ENCODE assay signal across 27 cellular contexts in the genomic region with DNA sequence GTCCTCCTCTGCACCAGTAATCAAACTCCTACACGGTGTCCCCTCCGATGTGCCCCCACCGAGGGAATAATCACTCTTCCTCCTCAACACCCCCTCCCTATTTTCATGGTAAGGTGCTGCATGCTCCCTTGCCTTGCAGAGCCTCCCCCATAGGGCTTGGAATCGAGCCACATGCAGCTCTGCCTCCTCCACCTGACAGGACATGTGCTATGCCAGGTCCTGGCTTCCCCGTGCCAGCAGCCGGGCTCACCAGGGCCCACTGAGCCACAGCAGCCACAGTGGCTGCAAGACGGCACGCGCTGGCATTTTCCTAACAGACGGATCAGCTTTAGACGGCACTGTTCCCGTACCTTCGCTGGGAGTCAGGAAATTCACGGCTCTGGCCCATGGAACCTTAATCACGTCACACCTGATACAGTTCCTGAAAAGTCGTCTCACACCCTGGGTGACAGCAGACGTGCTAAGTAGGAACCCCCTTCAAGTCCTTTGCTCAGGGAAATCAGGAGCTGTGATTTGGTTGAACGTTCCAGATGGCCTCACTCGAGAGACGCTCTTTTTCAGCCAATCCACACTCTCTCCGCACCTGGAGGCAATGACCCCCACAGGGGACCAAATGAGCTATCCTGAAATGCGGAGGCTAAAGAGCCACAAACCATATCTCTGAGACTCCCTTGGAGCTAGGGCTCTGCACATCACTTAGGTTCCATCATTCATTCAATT.
DNase-seq lines count a peak whose midpoint lies in the region; ATAC-seq lines count a peak whose summit lies in the region.
"Had no signal": no experiment of that assay in that cellular context is flagged by ENCODE, and none has a peak within 500 bp of the region (broad histone marks: within the 10 kb centered on the region; RNA-seq: fewer than 3 reads in every experiment).

No MANE protein-coding gene starts in this region.

- intact Hi-C loops in activated naive CD4-positive, alpha-beta T cell treated with anti-CD3 and anti-CD28 coated beads for 36 hours (cut with micrococcal nuclease): no loop called here

- H3K4me2 ChIP-seq in neuronal stem cell (ENCODE audit: insufficient read depth, low read length, poor library complexity, severe bottlenecking): no peak overlapping the region
- H3K4me2 ChIP-seq: PC-9 had no signal

- no peak overlapping the region for H3K4me3 Mint-ChIP-seq in activated naive CD4-positive, alpha-beta T cell treated with anti-CD3 and anti-CD28 coated beads, Interleukin-2, amount 10 ng/mL, durations not matched to agents 7 days and 5 days
- H3K4me3 Mint-ChIP-seq in activated naive CD4-positive, alpha-beta T cell treated with anti-CD3 and anti-CD28 coated beads for 36 hours: no peak overlapping the region
- H3K4me3 Mint-ChIP-seq in stimulated activated naive CD8-positive, alpha-beta T cell treated with anti-CD3 and anti-CD28 coated beads, Interleukin-15, amount 100 ng/mL, for 72 hours: no peak overlapping the region
- H3K4me3 Mint-ChIP-seq: B cell; CD8-positive, alpha-beta T cell had no signal

- H3K4me3 ChIP-seq in HUES6 (ENCODE audit: low read depth, low read length) (no peak overlapping the region), neuronal stem cell (ENCODE audit: low read length in 2 of 2) (no peak overlapping the region)
- H3K4me3 ChIP-seq: MG63, PC-9, SK-N-MC had no signal

- H3K9me3 ChIP-seq in HUES6 (ENCODE audit: control insufficient read depth, insufficient read depth, low read depth, low read length) (peaks cover 7% of the 10 kb centered on the region; the same call in 1 of the 2 replicates), neuronal stem cell (replicated peaks in 1 of 2; ENCODE audit: control insufficient read depth in 2 of 2, insufficient read depth in 1 of 2, low read depth in 1 of 2, low read length in 2 of 2) (peaks cover 0 to 3% of the 10 kb centered on the region in 2 donors)
- H3K9me3 ChIP-seq: Caco-2, MG63 had no signal

- DNase-seq in activated naive CD4-positive, alpha-beta T cell treated with anti-CD3 and anti-CD28 coated beads, Interleukin-2, amount 10 ng/mL, durations not matched to agents 7 days and 5 days: no peak
- DNase-seq in activated naive CD4-positive, alpha-beta T cell treated with anti-CD3 and anti-CD28 coated beads for 36 hours: no peak
- DNase-seq in caudate nucleus (lab: John Stamatoyannopoulos, UW) (peak in 3 of 61 donors; percentile 28 to 41 (median 37)), neuronal stem cell (ENCODE audit: low spot score) (no peak), cortex of kidney (lab: John Stamatoyannopoulos, UW) (no peak)
- no peak for DNase-seq in stimulated activated naive CD8-positive, alpha-beta T cell treated with anti-CD3 and anti-CD28 coated beads, Interleukin-15, amount 100 ng/mL, for 72 hours
- DNase-seq: Caco-2; CD8-positive, alpha-beta T cell; DMS79; EL; GF-D8; IMR-90; KG1; MG63; NCI-H1105 treated with DMSO at 0.1 percent for 48 hours; NCI-H146; NCI-H2029; NCI-H446 treated with DMSO at 0.1 percent for 48 hours; NCI-H526; PC-9; SHP77 had no signal

- H3K27me3 Mint-ChIP-seq in activated naive CD4-positive, alpha-beta T cell treated with anti-CD3 and anti-CD28 coated beads, Interleukin-2, amount 10 ng/mL, durations not matched to agents 7 days and 5 days: peaks cover 4% of the 10 kb centered on the region
- no peaks in the 10 kb centered on the region for H3K27me3 Mint-ChIP-seq in activated naive CD4-positive, alpha-beta T cell treated with anti-CD3 and anti-CD28 coated beads for 36 hours (ENCODE audit: low read depth)
- peaks cover 2% of the 10 kb centered on the region for H3K27me3 Mint-ChIP-seq in stimulated activated naive CD8-positive, alpha-beta T cell treated with anti-CD3 and anti-CD28 coated beads, Interleukin-15, amount 100 ng/mL, for 72 hours
- H3K27me3 Mint-ChIP-seq: B cell had no signal

- no peaks in the 10 kb centered on the region for H3K36me3 Mint-ChIP-seq in activated naive CD4-positive, alpha-beta T cell treated with anti-CD3 and anti-CD28 coated beads, Interleukin-2, amount 10 ng/mL, durations not matched to agents 7 days and 5 days
- no peaks in the 10 kb centered on the region for H3K36me3 Mint-ChIP-seq in activated naive CD4-positive, alpha-beta T cell treated with anti-CD3 and anti-CD28 coated beads for 36 hours (ENCODE audit: low read depth)
- H3K36me3 Mint-ChIP-seq: CD8-positive, alpha-beta T cell had no signal

- no peak overlapping the region for H2BK15ac ChIP-seq in neuronal stem cell (ENCODE audit: low read length)

- CTCF ChIA-PET in activated naive CD4-positive, alpha-beta T cell treated with anti-CD3 and anti-CD28 coated beads, Interleukin-2, amount 10 ng/mL, durations not matched to agents 7 days and 5 days (lab: Charles Lee): no interaction called here
- CTCF ChIA-PET in activated naive CD4-positive, alpha-beta T cell treated with anti-CD3 and anti-CD28 coated beads for 36 hours (lab: Charles Lee): no interaction called here

- no peak overlapping the region for H3K23ac ChIP-seq in neuronal stem cell (ENCODE audit: low read depth, low read length, poor library complexity)

- H3K4ac ChIP-seq in neuronal stem cell (ENCODE audit: low read length): no peak overlapping the region

- H2BK5ac ChIP-seq in neuronal stem cell (ENCODE audit: low read length): no peak overlapping the region

- peak overlapping the region; percentile 70 for H4K8ac ChIP-seq in neuronal stem cell (ENCODE audit: low read depth, low read length)

- H3K14ac ChIP-seq in neuronal stem cell (ENCODE audit: low read length): no peak overlapping the region

- ATAC-seq in stimulated activated naive CD8-positive, alpha-beta T cell treated with anti-CD3 and anti-CD28 coated beads, Interleukin-15, amount 100 ng/mL, for 72 hours: no peak
- ATAC-seq in activated CD4-positive, CD25-positive, alpha-beta regulatory T cell treated with anti-CD3 and anti-CD28 coated beads, Interleukin-2, amount 50 U/mL, for 24 hours: no peak
- ATAC-seq: CD8-positive, alpha-beta T cell had no signal

- H3K9me3 Mint-ChIP-seq in activated naive CD4-positive, alpha-beta T cell treated with anti-CD3 and anti-CD28 coated beads, Interleukin-2, amount 10 ng/mL, durations not matched to agents 7 days and 5 days: no peaks in the 10 kb centered on the region
- no peaks in the 10 kb centered on the region for H3K9me3 Mint-ChIP-seq in activated naive CD4-positive, alpha-beta T cell treated with anti-CD3 and anti-CD28 coated beads for 36 hours
- peaks cover 0 to 13% of the 10 kb centered on the region in 2 donors for H3K9me3 Mint-ChIP-seq in stimulated activated naive CD8-positive, alpha-beta T cell treated with anti-CD3 and anti-CD28 coated beads, Interleukin-15, amount 100 ng/mL, for 72 hours
- H3K9me3 Mint-ChIP-seq: CD8-positive, alpha-beta T cell had no signal

- H3K27ac ChIP-seq in HUES6 (ENCODE audit: low read depth, low read length) (no peak overlapping the region), caudate nucleus (ENCODE audit: low read depth, low read length) (peak overlapping the region; percentile 18), neuronal stem cell (replicated peaks; ENCODE audit: low read length) (no peak overlapping the region)
- H3K27ac ChIP-seq: 22Rv1, C4-2B, PC-9, SK-N-MC had no signal

- H3K27me3 ChIP-seq in HUES6 (ENCODE audit: control insufficient read depth, insufficient read depth, low read length) (no peaks in the 10 kb centered on the region), neuronal stem cell (ENCODE audit: control insufficient read depth in 3 of 3, insufficient read depth in 3 of 3, low read depth in 1 of 3, low read length in 3 of 3) (no peaks in the 10 kb centered on the region)
- H3K27me3 ChIP-seq: MG63 had no signal

- no peak overlapping the region for H4K91ac ChIP-seq in neuronal stem cell (ENCODE audit: low read depth, low read length, poor library complexity)

- H2AK5ac ChIP-seq in neuronal stem cell (ENCODE audit: low read depth, low read length): peak overlapping the region; percentile 48

- H3K36me3 ChIP-seq in HUES6 (ENCODE audit: control insufficient read depth, insufficient read depth, low read length) (no peaks in the 10 kb centered on the region), neuronal stem cell (replicated peaks in 1 of 2; ENCODE audit: control insufficient read depth in 2 of 2, insufficient read depth in 2 of 2, low read length in 2 of 2) (no peaks in the 10 kb centered on the region)
- H3K36me3 ChIP-seq: MG63 had no signal

- WGBS in neuronal stem cell (ENCODE audit: extremely low coverage in 2 of 2, insufficient read length in 2 of 2, insufficient replicate concordance in 1 of 2), 2 donors: no CpG with 5 or more reads among the region's 22 CpGs

- H3K18ac ChIP-seq in neuronal stem cell (ENCODE audit: low read length): peak overlapping the region; percentile 29

- peak overlapping the region; percentile 42 for H3K27ac Mint-ChIP-seq in activated naive CD4-positive, alpha-beta T cell treated with anti-CD3 and anti-CD28 coated beads, Interleukin-2, amount 10 ng/mL, durations not matched to agents 7 days and 5 days
- no peak overlapping the region for H3K27ac Mint-ChIP-seq in activated naive CD4-positive, alpha-beta T cell treated with anti-CD3 and anti-CD28 coated beads for 36 hours
- no peak overlapping the region for H3K27ac Mint-ChIP-seq in stimulated activated naive CD8-positive, alpha-beta T cell treated with anti-CD3 and anti-CD28 coated beads, Interleukin-15, amount 100 ng/mL, for 72 hours
- H3K27ac Mint-ChIP-seq: B cell; CD8-positive, alpha-beta T cell had no signal

- H3K79me1 ChIP-seq in neuronal stem cell (ENCODE audit: low read depth, low read length): no peaks in the 10 kb centered on the region

- H3K4me1 Mint-ChIP-seq in activated naive CD4-positive, alpha-beta T cell treated with anti-CD3 and anti-CD28 coated beads, Interleukin-2, amount 10 ng/mL, durations not matched to agents 7 days and 5 days: peaks cover 7% of the 10 kb centered on the region
- H3K4me1 Mint-ChIP-seq in activated naive CD4-positive, alpha-beta T cell treated with anti-CD3 and anti-CD28 coated beads for 36 hours (ENCODE audit: low read depth): no peaks in the 10 kb centered on the region
- H3K4me1 Mint-ChIP-seq in stimulated activated naive CD8-positive, alpha-beta T cell treated with anti-CD3 and anti-CD28 coated beads, Interleukin-15, amount 100 ng/mL, for 72 hours: no peaks in the 10 kb centered on the region
- H3K4me1 Mint-ChIP-seq: B cell had no signal

- peaks cover 16% of the 10 kb centered on the region for H3K4me1 ChIP-seq in HUES6 (ENCODE audit: control insufficient read depth, insufficient read depth, low read length)
- H3K4me1 ChIP-seq in neuronal stem cell (ENCODE audit: control insufficient read depth in 2 of 2, insufficient read depth in 1 of 2, low read depth in 1 of 2, low read length in 2 of 2): no peaks in the 10 kb centered on the region
- H3K4me1 ChIP-seq: Caco-2 had no signal

- no peak overlapping the region for H2AFZ ChIP-seq in neuronal stem cell (ENCODE audit: low read length)
- H2AFZ ChIP-seq: PC-9 had no signal

- H2BK12ac ChIP-seq in neuronal stem cell (ENCODE audit: low read length): no peak overlapping the region

- peak overlapping the region; percentile 35 for H3K9ac ChIP-seq in HUES6 (ENCODE audit: low read length)
- H3K9ac ChIP-seq in neuronal stem cell (ENCODE audit: low read depth, low read length, poor library complexity): no peak overlapping the region

- H2BK120ac ChIP-seq in neuronal stem cell (ENCODE audit: low read depth, low read length): no peak overlapping the region
